In genomic region chr6:170200458-170200891, GRCh38 we compare ENCODE assay signal across 21 cellular contexts.
DNase-seq lines count a peak whose midpoint lies in the region; ATAC-seq and TF ChIP-seq lines count a peak whose summit lies in the region.
"Had no signal": no experiment of that assay in that cellular context is flagged by ENCODE, and none has a peak within 500 bp of the region (broad histone marks: within the 10 kb centered on the region; RNA-seq: fewer than 3 reads in every experiment).

No MANE protein-coding gene starts in this region.

- no peak overlapping the region for H3K14ac ChIP-seq in trophoblast cell (ENCODE audit: low read length)

- H3K4me2 ChIP-seq in GM23248 (ENCODE audit: unreplicated experiment) (peak overlapping the region; percentile 19), trophoblast cell (ENCODE audit: low read length) (no peak overlapping the region)
- H3K4me2 ChIP-seq: GM23338 had no signal

- no peak overlapping the region for H4K8ac ChIP-seq in trophoblast cell (ENCODE audit: low read depth, low read length)

- H3K18ac ChIP-seq in trophoblast cell (ENCODE audit: low read length), result no peak overlapping the region

- no peak overlapping the region for H4K12ac ChIP-seq in trophoblast cell (ENCODE audit: low read depth, low read length)

- H4K20me1 ChIP-seq in GM23248 (ENCODE audit: insufficient read depth), result no peaks in the 10 kb centered on the region

- TF ChIP-seq CTCF in fibroblast of pulmonary artery (IDR thresholded peaks at IDR 0.05; ENCODE audit: low read length, missing control alignments), result no peak

- peak overlapping the region; percentile 11 for H2BK120ac ChIP-seq in trophoblast cell (ENCODE audit: insufficient read depth, low read length, poor library complexity)

- no peaks in the 10 kb centered on the region for H3F3A ChIP-seq in GM23248 (ENCODE audit: insufficient read depth)

- H3K79me1 ChIP-seq in trophoblast cell (ENCODE audit: low read length), result no peaks in the 10 kb centered on the region

- no peak overlapping the region for H3K4ac ChIP-seq in trophoblast cell (ENCODE audit: low read depth, low read length)

- TF ChIP-seq POLR2A in GM18505 (IDR thresholded peaks at IDR 0.05; ENCODE audit: borderline replicate concordance, extremely low read depth, insufficient read depth, insufficient read length), result no peak

- H3K9ac ChIP-seq in GM23248 (no peak overlapping the region), trophoblast cell (ENCODE audit: low read length) (no peak overlapping the region)

- H3K27ac ChIP-seq in GM23248 (no peak overlapping the region), trophoblast cell (ENCODE audit: low read depth, low read length) (no peak overlapping the region)
- H3K27ac ChIP-seq: testis, WERI-Rb-1 had no signal

- H2AFZ ChIP-seq in GM23248 (0 out of 2 replicates have a peak overlapping the region, but pooled peaks have one; percentile 21), trophoblast cell (ENCODE audit: insufficient read depth, low read length, poor library complexity) (no peak overlapping the region)
- H2AFZ ChIP-seq: GM23338 had no signal

- 0 out of 2 replicates have a peak, but pooled peaks cover 2% of the 10 kb centered on the region for H3K36me3 ChIP-seq in GM23248 (ENCODE audit: low read depth)
- no peaks in the 10 kb centered on the region for H3K36me3 ChIP-seq in trophoblast cell (ENCODE audit: control insufficient read depth in 1 of 2, insufficient read depth in 2 of 2, low read length in 2 of 2)
- H3K36me3 ChIP-seq: WERI-Rb-1 had no signal

- no peak overlapping the region for H2BK5ac ChIP-seq in trophoblast cell (ENCODE audit: low read depth, low read length, poor library complexity)

- DNase-seq in GM23248 (peak; percentile 55), astrocyte of the hippocampus (ENCODE audit: low read depth, low spot score) (peak; percentile 62), fibroblast of pulmonary artery (ENCODE audit: low read depth) (peak; percentile 29), trophoblast cell (no peak), T1000 (lab: John Stamatoyannopoulos, UW) (no peak), UCSD-AML1 (lab: John Stamatoyannopoulos, UW; ENCODE audit: unreplicated experiment) (no peak)
- DNase-seq: activated CD4-positive, alpha-beta memory T cell treated with anti-CD3 and anti-CD28 coated beads for 36 hours; activated T-cell treated with anti-CD3 and anti-CD28 coated beads, Interleukin-2, amount 50 U/mL, for 48 hours; CD4-positive, alpha-beta memory T cell; DMS79; mesendoderm; NCI-H2081; NCI-H524; SHP77 treated with DMSO at 0.1 percent for 48 hours; stimulated activated CD4-positive, alpha-beta T cell treated with anti-CD3 and anti-CD28 coated beads, Interleukin-12 subunit alpha, Interleukin-12 subunit beta, amount 100 ng/mL, for 4 hours; testis; WERI-Rb-1 had no signal

- H3K4me1 ChIP-seq in GM23248 (ENCODE audit: insufficient read depth) (0 out of 2 replicates have a peak, but pooled peaks cover 5% of the 10 kb centered on the region), trophoblast cell (ENCODE audit: control insufficient read depth in 1 of 2, insufficient read depth in 2 of 2, low read length in 2 of 2) (peaks cover 0 to 3% of the 10 kb centered on the region in 2 experiments)
- H3K4me1 ChIP-seq: testis had no signal

- in situ Hi-C loops in GM23248 (cut with MboI), result no loop called here

- H3K9me3 ChIP-seq in GM23248 (ENCODE audit: low read depth) (no peaks in the 10 kb centered on the region), trophoblast cell (ENCODE audit: insufficient read depth, low read depth, low read length) (no peaks in the 10 kb centered on the region)
- H3K9me3 ChIP-seq: testis had no signal

- H3K79me2 ChIP-seq in GM23248 (ENCODE audit: insufficient read depth) (no peaks in the 10 kb centered on the region), trophoblast cell (ENCODE audit: control insufficient read depth, insufficient read depth, low read length, poor library complexity) (no peaks in the 10 kb centered on the region)

- no peaks in the 10 kb centered on the region for H3K9me2 ChIP-seq in GM23248 (ENCODE audit: insufficient read depth)

- WGBS in GM23248 (ENCODE audit: low coverage in 1 of 2, low lambda C conversion rate in 2 of 2, missing lambda C conversion rate in 2 of 2), 2 experiments, result 42 to 43% methylated on average over 9 of the region's 9 CpGs
- WGBS in trophoblast cell (ENCODE audit: extremely low coverage, insufficient coverage, insufficient read length), result no CpG with 5 or more reads among the region's 9 CpGs

- no peak overlapping the region for H2AK5ac ChIP-seq in trophoblast cell (ENCODE audit: low read length)

- no peak overlapping the region for H3K4me3 ChIP-seq in GM23248
- no peak overlapping the region for H3K4me3 ChIP-seq in fibroblast of pulmonary artery (replicated peaks; ENCODE audit: low read depth, low read length)
- H3K4me3 ChIP-seq in trophoblast cell (ENCODE audit: low read depth, low read length), result no peak overlapping the region
- H3K4me3 ChIP-seq: GM23338, testis had no signal

- H2BK12ac ChIP-seq in trophoblast cell (ENCODE audit: low read length), result no peak overlapping the region

- ATAC-seq in GM18505 (IDR thresholded peaks at IDR 0.05; ENCODE audit: unreplicated experiment), result no peak
- no peak for ATAC-seq in GM21381 (IDR thresholded peaks at IDR 0.05; ENCODE audit: unreplicated experiment)
- ATAC-seq: activated naive CD4-positive, alpha-beta T cell treated with anti-CD3 and anti-CD28 coated beads, Interleukin-2, amount 50 U/mL, for 72 hours; GM23338 had no signal

- H4K91ac ChIP-seq in trophoblast cell (ENCODE audit: low read depth, low read length), result no peak overlapping the region

- no peak overlapping the region for H3K23ac ChIP-seq in trophoblast cell (ENCODE audit: low read length)

- H3K27me3 ChIP-seq in GM23248 (replicated peaks; ENCODE audit: insufficient read depth) (no peaks in the 10 kb centered on the region), trophoblast cell (ENCODE audit: insufficient read depth, low read length) (no peaks in the 10 kb centered on the region)
- H3K27me3 ChIP-seq: testis had no signal

Comparison
In these comparisons a context has a peak if more than half of its experiments do, and no peak if none do; other contexts are left out.
1. DNase-seq: peak in GM23248 (single experiment), astrocyte of the hippocampus (single experiment) and fibroblast of pulmonary artery (single experiment); none in trophoblast cell (0 of 2), T1000 (single experiment) and UCSD-AML1 (single experiment).